8 cellular contexts compared by ENCODE assay signal in the genomic region with DNA sequence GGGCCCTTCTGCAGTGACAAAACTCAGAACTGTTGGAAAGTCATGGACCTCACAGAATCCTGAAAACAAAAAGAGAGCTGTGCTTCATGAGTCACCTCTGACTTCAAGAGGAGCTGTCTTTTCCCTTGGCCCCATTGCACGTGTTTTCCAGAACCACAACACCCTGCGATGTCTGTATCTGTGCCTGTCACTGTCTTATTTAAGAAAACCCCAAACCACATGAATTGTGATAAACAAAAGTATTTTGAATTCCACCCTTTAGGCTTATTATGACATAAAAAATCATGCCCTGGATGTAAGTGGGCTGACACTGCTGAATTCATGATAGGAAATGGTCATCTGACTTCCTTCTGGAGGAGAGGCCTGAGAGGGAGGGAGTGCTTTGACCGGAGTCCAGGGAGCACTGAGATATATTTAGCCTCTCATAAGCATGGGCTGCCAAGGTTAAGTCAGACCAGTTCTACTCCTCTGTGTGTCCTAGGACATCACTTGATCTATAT.
DNase-seq lines count a peak whose midpoint lies in the region; ATAC-seq lines count a peak whose summit lies in the region.

No MANE protein-coding gene starts in this region.

- ATAC-seq in HG03520 (IDR thresholded peaks at IDR 0.05; ENCODE audit: unreplicated experiment): no peak
- no peak for ATAC-seq in HG03457 (IDR thresholded peaks at IDR 0.05; ENCODE audit: unreplicated experiment)

- DNase-seq in RPMI7951 (ENCODE audit: low read depth) (peak; percentile 39), iris pigment epithelial cell (ENCODE audit: low read depth) (peak; percentile 29), NCI-H1048 (lab: John Stamatoyannopoulos, UW) (no peak), HK-2 (ENCODE audit: unreplicated experiment) (no peak)
- DNase-seq in activated gamma-delta T cell treated with anti-CD3 and anti-CD28 coated beads, Interleukin-2, amount 50 U/mL, for 16 hours (ENCODE audit: low read depth): peak; percentile 35
- peak; percentile 55 to 63 for DNase-seq in stimulated activated CD8-positive, alpha-beta memory T cell treated with anti-CD3 and anti-CD28 coated beads, Interleukin-7, amount 100 ng/mL, for 4 hours (ENCODE audit: low read depth in 2 of 2)

Comparison
In these comparisons a context has a peak if more than half of its experiments do, and no peak if none do; other contexts are left out.
1. DNase-seq: peak in RPMI7951 (single experiment), activated gamma-delta T cell treated with anti-CD3 and anti-CD28 coated beads, Interleukin-2, amount 50 U/mL, for 16 hours (single experiment), iris pigment epithelial cell (single experiment) and stimulated activated CD8-positive, alpha-beta memory T cell treated with anti-CD3 and anti-CD28 coated beads, Interleukin-7, amount 100 ng/mL, for 4 hours (2 of 2); none in NCI-H1048 (single experiment) and HK-2 (single experiment).